1 cellular context compared by ENCODE assay signal in the genomic region with DNA sequence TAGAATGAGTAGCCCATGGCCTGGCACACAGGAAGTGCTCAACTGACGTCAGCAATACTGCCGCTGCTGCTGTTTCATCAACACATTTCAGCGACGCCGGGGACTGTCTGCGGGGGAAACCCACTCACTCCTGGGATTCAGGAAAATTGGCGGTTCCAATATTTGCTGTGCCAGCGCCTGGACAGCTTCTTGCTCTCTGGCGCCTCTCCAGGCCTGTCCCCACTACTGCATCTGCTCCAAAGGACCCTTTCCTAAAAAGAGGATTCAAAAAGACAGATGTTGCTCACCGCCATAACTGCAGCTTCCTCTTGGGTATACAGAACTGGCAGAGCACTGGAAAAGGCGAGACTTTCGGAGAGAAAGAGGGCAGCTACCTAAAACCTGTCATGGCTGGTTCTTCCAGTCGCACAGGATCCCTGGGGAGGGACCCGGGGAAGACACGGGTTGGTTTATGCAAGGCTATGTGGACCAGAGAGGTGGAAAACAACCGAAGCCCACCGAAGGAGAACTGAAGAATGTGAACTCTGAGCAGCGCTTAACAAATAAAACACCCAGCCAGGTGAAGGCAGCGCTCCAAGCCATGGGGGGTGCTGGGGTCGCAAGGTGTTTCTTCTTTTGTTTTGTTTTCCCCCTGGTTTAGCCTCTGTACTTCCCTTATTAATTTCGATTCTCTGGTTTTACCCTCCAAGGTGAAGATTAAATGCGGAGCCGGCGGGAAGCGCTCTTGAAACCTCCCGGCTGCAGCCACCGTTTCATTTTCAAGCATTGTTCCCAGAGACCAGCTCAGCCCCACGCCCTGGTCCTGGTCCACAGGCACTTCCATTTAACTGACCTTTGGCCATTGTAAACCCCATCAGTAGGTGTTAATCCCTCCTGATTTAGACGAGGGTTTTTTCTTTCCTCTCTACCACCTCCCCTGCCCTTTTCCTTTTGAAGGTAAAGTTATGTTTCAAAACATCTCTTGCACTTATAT.
TF ChIP-seq lines count a peak whose summit lies in the region.

No MANE protein-coding gene starts in this region.

TF ChIP-seq in SK-N-SH, 30 proteins besides CTCF, POLR2A, EP300 and RAD21 (continued from another document):
- TF ChIP-seq, protein P1, sequence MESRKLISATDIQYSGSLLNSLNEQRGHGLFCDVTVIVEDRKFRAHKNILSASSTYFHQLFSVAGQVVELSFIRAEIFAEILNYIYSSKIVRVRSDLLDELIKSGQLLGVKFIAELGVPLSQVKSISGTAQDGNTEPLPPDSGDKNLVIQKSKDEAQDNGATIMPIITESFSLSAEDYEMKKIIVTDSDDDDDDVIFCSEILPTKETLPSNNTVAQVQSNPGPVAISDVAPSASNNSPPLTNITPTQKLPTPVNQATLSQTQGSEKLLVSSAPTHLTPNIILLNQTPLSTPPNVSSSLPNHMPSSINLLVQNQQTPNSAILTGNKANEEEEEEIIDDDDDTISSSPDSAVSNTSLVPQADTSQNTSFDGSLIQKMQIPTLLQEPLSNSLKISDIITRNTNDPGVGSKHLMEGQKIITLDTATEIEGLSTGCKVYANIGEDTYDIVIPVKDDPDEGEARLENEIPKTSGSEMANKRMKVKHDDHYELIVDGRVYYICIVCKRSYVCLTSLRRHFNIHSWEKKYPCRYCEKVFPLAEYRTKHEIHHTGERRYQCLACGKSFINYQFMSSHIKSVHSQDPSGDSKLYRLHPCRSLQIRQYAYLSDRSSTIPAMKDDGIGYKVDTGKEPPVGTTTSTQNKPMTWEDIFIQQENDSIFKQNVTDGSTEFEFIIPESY (IDR thresholded peaks at IDR 0.05; ENCODE audit: borderline replicate concordance, low read depth), result no peak
- TF ChIP-seq ELF1 (IDR thresholded peaks at IDR 0.05) (no peak), FOXJ3 (CRISPR knock-in tag; IDR thresholded peaks at IDR 0.05) (no peak), SIN3A (IDR thresholded peaks at IDR 0.05; ENCODE audit: borderline replicate concordance, low read depth, low read length) (no peak), EZH2phosphoT487 (IDR thresholded peaks at IDR 0.05; ENCODE audit: borderline replicate concordance, low read depth) (no peak), NRF1 (IDR thresholded peaks at IDR 0.05; ENCODE audit: low read depth, low read length) (no peak), CHD2 (IDR thresholded peaks at IDR 0.05; ENCODE audit: low read length, partially characterized antibody) (no peak), TEAD4 (IDR thresholded peaks at IDR 0.05; ENCODE audit: borderline replicate concordance, insufficient read depth) (no peak), YY1 (IDR thresholded peaks at IDR 0.05; ENCODE audit: low read depth) (no peak), JUND (IDR thresholded peaks at IDR 0.05) (no peak), GABPA (IDR thresholded peaks at IDR 0.05; ENCODE audit: low read depth) (no peak), SMC3 (IDR thresholded peaks at IDR 0.05; ENCODE audit: low read depth, low read length) (no peak), RFX5 (IDR thresholded peaks at IDR 0.05; ENCODE audit: low read length) (no peak)
- TF ChIP-seq, protein P2, sequence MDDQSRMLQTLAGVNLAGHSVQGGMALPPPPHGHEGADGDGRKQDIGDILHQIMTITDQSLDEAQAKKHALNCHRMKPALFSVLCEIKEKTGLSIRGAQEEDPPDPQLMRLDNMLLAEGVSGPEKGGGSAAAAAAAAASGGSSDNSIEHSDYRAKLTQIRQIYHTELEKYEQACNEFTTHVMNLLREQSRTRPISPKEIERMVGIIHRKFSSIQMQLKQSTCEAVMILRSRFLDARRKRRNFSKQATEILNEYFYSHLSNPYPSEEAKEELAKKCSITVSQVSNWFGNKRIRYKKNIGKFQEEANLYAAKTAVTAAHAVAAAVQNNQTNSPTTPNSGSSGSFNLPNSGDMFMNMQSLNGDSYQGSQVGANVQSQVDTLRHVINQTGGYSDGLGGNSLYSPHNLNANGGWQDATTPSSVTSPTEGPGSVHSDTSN (IDR thresholded peaks at IDR 0.05), result no peak
